In genomic region chr5:126484248-126484647, GRCh38 we compare ENCODE assay signal across 27 cellular contexts.
"Had no signal": no experiment of that assay in that cellular context is flagged by ENCODE, and none has a peak within 500 bp of the region (broad histone marks: within the 10 kb centered on the region; RNA-seq: fewer than 3 reads in every experiment).

No MANE protein-coding gene starts in this region.

- H3K4me1 ChIP-seq: Peyer's patch had no signal

- H3K9me3 Mint-ChIP-seq: activated naive CD4-positive, alpha-beta T cell treated with anti-CD3 and anti-CD28 coated beads, Interleukin-2, amount 50 U/mL, for 24 hours; IgD-negative memory B cell; T-helper 2 cell treated with Interferon-gamma antibody and Interleukin-4, amounts not matched to agents 5 μg/mL and 100 μg/mL, for 36 hours had no signal

- H3K4me3 ChIP-seq: breast epithelium, Peyer's patch, SJCRH30 had no signal

- ATAC-seq: activated CD4-positive, CD25-positive, alpha-beta regulatory T cell treated with anti-CD3 and anti-CD28 coated beads, Interleukin-2, amount 50 U/mL, for 24 hours; activated CD8-positive, alpha-beta T cell treated with anti-CD3 and anti-CD28 coated beads, Interleukin-2, amount 10 ng/mL, durations not matched to agents 7 days and 5 days had no signal

- H3K27me3 ChIP-seq: breast epithelium, Peyer's patch, SJCRH30 had no signal

- H3K27ac Mint-ChIP-seq: activated CD8-positive, alpha-beta T cell treated with anti-CD3 and anti-CD28 coated beads, Interleukin-2, amount 10 ng/mL, durations not matched to agents 7 days and 5 days; activated naive CD4-positive, alpha-beta T cell treated with anti-CD3 and anti-CD28 coated beads, Interleukin-2, amount 50 U/mL, for 24 hours; IgD-negative memory B cell; T-helper 2 cell treated with Interferon-gamma antibody and Interleukin-4, amounts not matched to agents 5 μg/mL and 100 μg/mL, for 36 hours had no signal

- DNase-seq: activated CD4-positive, alpha-beta T cell treated with anti-CD3 and anti-CD28 coated beads for 4 hours; activated CD8-positive, alpha-beta memory T cell treated with anti-CD3 and anti-CD28 coated beads, Interleukin-2, amount 50 U/mL, for 48 hours; activated CD8-positive, alpha-beta T cell treated with anti-CD3 and anti-CD28 coated beads, Interleukin-2, amount 10 ng/mL, durations not matched to agents 7 days and 5 days; activated effector memory CD4-positive, alpha-beta T cell treated with Interleukin-2 at 50 U/mL for 16 hours; activated naive CD4-positive, alpha-beta T cell; activated T-cell treated with anti-CD3 and anti-CD28 coated beads, Interleukin-2, amount 50 U/mL, for 1 hour; amniotic stem cell; central memory CD4-positive, alpha-beta T cell; KG1; NCI-H1048; NCI-H1694; NCI-H2029; NCI-H345; NCI-H510A; NCI-H526 treated with DMSO at 0.1 percent for 48 hours; NCI-H82; Peyer's patch; Right ventricle myocardium superior; SJCRH30; SK-N-SH; T-helper 1 cell had no signal

- H3K4me1 Mint-ChIP-seq: activated naive CD4-positive, alpha-beta T cell treated with anti-CD3 and anti-CD28 coated beads, Interleukin-2, amount 50 U/mL, for 24 hours; IgD-negative memory B cell had no signal

- H3K27ac ChIP-seq: Peyer's patch, RWPE1, SJCRH30 had no signal

- H3K4me3 Mint-ChIP-seq: activated CD8-positive, alpha-beta T cell treated with anti-CD3 and anti-CD28 coated beads, Interleukin-2, amount 10 ng/mL, durations not matched to agents 7 days and 5 days; activated naive CD4-positive, alpha-beta T cell treated with anti-CD3 and anti-CD28 coated beads, Interleukin-2, amount 50 U/mL, for 24 hours; T-helper 2 cell treated with Interferon-gamma antibody and Interleukin-4, amounts not matched to agents 5 μg/mL and 100 μg/mL, for 36 hours had no signal

- H3K9me3 ChIP-seq: breast epithelium, Peyer's patch, SJCRH30, SK-N-SH had no signal

- H3K27me3 Mint-ChIP-seq: activated naive CD4-positive, alpha-beta T cell treated with anti-CD3 and anti-CD28 coated beads, Interleukin-2, amount 50 U/mL, for 24 hours; IgD-negative memory B cell had no signal
